15 cellular contexts compared by ENCODE assay signal in the genomic region with DNA sequence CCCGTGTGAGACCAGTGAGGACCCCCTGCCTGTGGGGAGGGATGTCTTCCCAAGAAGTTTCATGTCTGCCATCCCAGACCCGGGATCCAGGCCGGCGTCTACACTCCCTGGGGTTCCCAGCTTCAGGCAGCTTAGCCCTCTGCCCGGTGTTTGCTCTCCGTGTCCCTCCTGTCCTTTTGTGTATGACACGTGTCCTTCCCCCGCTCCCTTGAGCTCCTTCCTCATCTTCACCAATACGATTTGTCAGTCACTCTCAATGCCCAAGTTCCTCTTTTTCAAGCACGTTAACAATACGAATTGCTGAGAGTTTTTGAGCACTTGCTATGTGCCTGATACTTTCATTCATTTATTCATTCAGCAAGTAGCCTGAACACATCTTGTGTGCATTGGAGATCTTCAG.
DNase-seq lines count a peak whose midpoint lies in the region; ATAC-seq, FAIRE-seq and TF ChIP-seq lines count a peak whose summit lies in the region.
"Had no signal": no experiment of that assay in that cellular context is flagged by ENCODE, and none has a peak within 500 bp of the region (broad histone marks: within the 10 kb centered on the region; RNA-seq: fewer than 3 reads in every experiment).

No MANE protein-coding gene starts in this region.

- WGBS in K562 (ENCODE audit: insufficient coverage, low coverage, missing lambda C conversion rate), result 12% methylated on average over 11 of the region's 11 CpGs

- H3K9ac ChIP-seq in BLaER1, result no peak overlapping the region
- peak overlapping the region in 1 of 2 experiments; percentile 84; a peak in 2 of 4 replicates for H3K9ac ChIP-seq in K562 (ENCODE audit: insufficient read depth in 1 of 2, low read depth in 2 of 2, low read length in 2 of 2)
- H3K9ac ChIP-seq in PC-3 (ENCODE audit: low read length), result no peak overlapping the region

- no peaks in the 10 kb centered on the region for H3K9me1 ChIP-seq in K562 (ENCODE audit: control insufficient read depth, insufficient read depth, low read length)

- POLR2A ChIA-PET in K562 (lab: Yijun Ruan, JAX), result interaction anchor here (0.9 to 1.3 kb wide), 3 partner anchors 32 to 204 kb away, joined by 3 read pairs; a partner anchor contains a TSS
- POLR2A ChIA-PET in PC-3 (lab: Charles Lee; ENCODE audit: unreplicated experiment), result no interaction called here

- no TSS peak for BruUV-seq in K562 (replicated peaks; lab: Mats Ljungman, UMichigan)
- no TSS peak for BruUV-seq in PC-3 (replicated peaks; lab: Mats Ljungman, UMichigan)

- H3K4me3 ChIP-seq in BLaER1, result no peak overlapping the region
- H3K4me3 ChIP-seq in K562, result no peak overlapping the region
- H3K4me3 ChIP-seq in PC-3 (ENCODE audit: low read length), result no peak overlapping the region
- H3K4me3 ChIP-seq: GM23338 had no signal

- intact Hi-C loops in K562 (cut with micrococcal nuclease) (no loop called here), PC-3 (cut with micrococcal nuclease) (no loop called here)

- TF ChIP-seq RAD21 in K562 (CRISPR knock-in tag; conservative IDR thresholded peaks at IDR 0.05 in 1 of 2, IDR thresholded peaks at IDR 0.05 in 1 of 2), result no peak

- in situ Hi-C loops in K562 (cut with MboI), result no loop called here

- H3K4me2 ChIP-seq in BLaER1, result peak overlapping the region; percentile 64
- H3K4me2 ChIP-seq in K562 (ENCODE audit: insufficient read depth, low read length), result no peak overlapping the region
- H3K4me2 ChIP-seq in PC-3 (ENCODE audit: low read length), result no peak overlapping the region
- H3K4me2 ChIP-seq: GM23338 had no signal

- no peak for TF ChIP-seq CTCF in K562 (IDR thresholded peaks at IDR 0.05 in 2 of 3, conservative IDR thresholded peaks at IDR 0.05 in 1 of 3; ENCODE audit: insufficient read depth in 2 of 3, low read depth in 1 of 3, low read length in 3 of 3)
- no peak for TF ChIP-seq CTCF in PC-3 (conservative IDR thresholded peaks at IDR 0.05; ENCODE audit: low read depth, low read length)

- H3K79me2 ChIP-seq in K562 (ENCODE audit: control insufficient read depth, insufficient read depth, low read length), result no peaks in the 10 kb centered on the region
- H3K79me2 ChIP-seq in PC-3 (ENCODE audit: low read length), result no peaks in the 10 kb centered on the region

- TF ChIP-seq POLR2A in K562 (conservative IDR thresholded peaks at IDR 0.05), result no peak

- H3K4me1 ChIP-seq in BLaER1 (peaks cover 22% of the 10 kb centered on the region), K562 (replicated peaks in 1 of 2; ENCODE audit: control insufficient read depth in 2 of 2, insufficient read depth in 2 of 2, low read length in 2 of 2) (peaks cover 6 to 28% of the 10 kb centered on the region in 2 experiments; a peak in 4 of 5 replicates), PC-3 (ENCODE audit: insufficient read depth, low read length) (peaks cover 15% of the 10 kb centered on the region; the same call in 1 of the 2 replicates)
- H3K4me1 ChIP-seq: BE2C had no signal

- no peaks in the 10 kb centered on the region for H3K9me2 ChIP-seq in PC-3 (replicated peaks; ENCODE audit: low read length)

- DNase-seq in NAMALWA (ENCODE audit: low spot score) (peak; percentile 37), K562 (ENCODE audit: extremely low read depth in 1 of 4, low spot score in 3 of 4) (no peak), pons (ENCODE audit: low spot score) (peak; percentile 47), PC-3 (no peak)
- no peak for DNase-seq in activated T-cell treated with anti-CD3 and anti-CD28 coated beads, Interleukin-2, amount 50 U/mL, for 48 hours
- no peak for DNase-seq in NK-92 treated with Interleukin-12 subunit alpha and Interleukin-12 subunit beta, amount 100 ng/mL, for 24 hours (lab: John Stamatoyannopoulos, UW)
- DNase-seq: activated CD4-positive, alpha-beta T cell treated with anti-CD3 and anti-CD28 coated beads for 1 hour; activated effector memory CD4-positive, alpha-beta T cell treated with anti-CD3 and anti-CD28 coated beads, Interleukin-2, amount 50 U/mL, for 16 hours; BE2C; cerebellar nuclear complex; NCI-H2081 treated with DMSO at 0.1 percent for 48 hours had no signal

- peak; percentile 64 for FAIRE-seq in K562 (lab: Jason Lieb, UNC)
- FAIRE-seq: kidney had no signal

- CTCF ChIA-PET in K562 (lab: Yijun Ruan, JAX; ENCODE audit: low intra/inter-chr PET ratio), result no interaction called here
- CTCF ChIA-PET in PC-3 (lab: Charles Lee), result no interaction called here

- no peak overlapping the region for H3K27ac ChIP-seq in BLaER1
- H3K27ac ChIP-seq in K562 (ENCODE audit: extremely low read depth, low read depth, low read length), result no peak overlapping the region
- no peak overlapping the region for H3K27ac ChIP-seq in PC-3 (ENCODE audit: low read length)

- H4K20me1 ChIP-seq in BLaER1 (no peaks in the 10 kb centered on the region), K562 (replicated peaks; ENCODE audit: control insufficient read depth, insufficient read depth, low read length) (no peaks in the 10 kb centered on the region), PC-3 (ENCODE audit: low read length) (no peaks in the 10 kb centered on the region)

- ATAC-seq in K562 (no peak; the same call in 2 of the 3 replicates), PC-3 (no peak), GM19467 (IDR thresholded peaks at IDR 0.05; ENCODE audit: unreplicated experiment) (no peak)
- ATAC-seq: GM23338 had no signal

- H3K36me3 ChIP-seq in BLaER1, result no peaks in the 10 kb centered on the region
- no peaks in the 10 kb centered on the region for H3K36me3 ChIP-seq in K562 (ENCODE audit: control insufficient read depth, insufficient read depth, low read length)
- H3K36me3 ChIP-seq in PC-3 (ENCODE audit: low read depth, low read length), result no peaks in the 10 kb centered on the region
- H3K36me3 ChIP-seq: BE2C had no signal

- TF ChIP-seq EP300 in K562 (IDR thresholded peaks at IDR 0.05; ENCODE audit: low read length), result no peak

- H3F3A ChIP-seq in PC-3 (ENCODE audit: low read length, unreplicated experiment), result no peaks in the 10 kb centered on the region

- H3K27me3 ChIP-seq in BLaER1 (0 out of 2 replicates have a peak, but pooled peaks cover 4% of the 10 kb centered on the region), K562 (ENCODE audit: control insufficient read depth in 2 of 2, insufficient read depth in 2 of 2, low read length in 2 of 2) (no peaks in the 10 kb centered on the region), PC-3 (ENCODE audit: low read length) (no peaks in the 10 kb centered on the region)
- H3K27me3 ChIP-seq: BE2C had no signal

- H2AFZ ChIP-seq in K562 (ENCODE audit: low read depth, low read length) (peak overlapping the region; percentile 57), PC-3 (ENCODE audit: low read length) (no peak overlapping the region)
- H2AFZ ChIP-seq: GM23338 had no signal

- no peaks in the 10 kb centered on the region for H3K9me3 ChIP-seq in BLaER1
- no peaks in the 10 kb centered on the region for H3K9me3 ChIP-seq in K562 (replicated peaks; ENCODE audit: control insufficient read depth, insufficient read depth, low read depth, low read length)
- no peaks in the 10 kb centered on the region for H3K9me3 ChIP-seq in PC-3 (ENCODE audit: low read length)
- H3K9me3 ChIP-seq: BE2C had no signal

TF ChIP-seq in K562, 482 proteins besides CTCF, POLR2A, EP300 and RAD21 (continues in another document):
- TF ChIP-seq XRCC5 (IDR thresholded peaks at IDR 0.05; ENCODE audit: low read depth, low read length) (no peak), ZBTB17 (CRISPR knock-in tag; IDR thresholded peaks at IDR 0.05) (no peak), SMC3 (conservative IDR thresholded peaks at IDR 0.05; ENCODE audit: insufficient read depth, low read depth, low read length) (no peak), SRSF7 (optimal IDR thresholded peaks at IDR 0.05; ENCODE audit: low read depth, low read length) (no peak), GABPA (tag; conservative IDR thresholded peaks at IDR 0.05; ENCODE audit: low read depth) (no peak), ZKSCAN3 (CRISPR knock-in tag; IDR thresholded peaks at IDR 0.05) (no peak), ZNF584 (CRISPR knock-in tag; IDR thresholded peaks at IDR 0.05; ENCODE audit: low read depth) (no peak), NELFE (IDR thresholded peaks at IDR 0.05; ENCODE audit: insufficient read depth, insufficient read length) (no peak), DDX20 (tag; IDR thresholded peaks at IDR 0.05; ENCODE audit: low read depth) (no peak)
- TF ChIP-seq, protein P1, sequence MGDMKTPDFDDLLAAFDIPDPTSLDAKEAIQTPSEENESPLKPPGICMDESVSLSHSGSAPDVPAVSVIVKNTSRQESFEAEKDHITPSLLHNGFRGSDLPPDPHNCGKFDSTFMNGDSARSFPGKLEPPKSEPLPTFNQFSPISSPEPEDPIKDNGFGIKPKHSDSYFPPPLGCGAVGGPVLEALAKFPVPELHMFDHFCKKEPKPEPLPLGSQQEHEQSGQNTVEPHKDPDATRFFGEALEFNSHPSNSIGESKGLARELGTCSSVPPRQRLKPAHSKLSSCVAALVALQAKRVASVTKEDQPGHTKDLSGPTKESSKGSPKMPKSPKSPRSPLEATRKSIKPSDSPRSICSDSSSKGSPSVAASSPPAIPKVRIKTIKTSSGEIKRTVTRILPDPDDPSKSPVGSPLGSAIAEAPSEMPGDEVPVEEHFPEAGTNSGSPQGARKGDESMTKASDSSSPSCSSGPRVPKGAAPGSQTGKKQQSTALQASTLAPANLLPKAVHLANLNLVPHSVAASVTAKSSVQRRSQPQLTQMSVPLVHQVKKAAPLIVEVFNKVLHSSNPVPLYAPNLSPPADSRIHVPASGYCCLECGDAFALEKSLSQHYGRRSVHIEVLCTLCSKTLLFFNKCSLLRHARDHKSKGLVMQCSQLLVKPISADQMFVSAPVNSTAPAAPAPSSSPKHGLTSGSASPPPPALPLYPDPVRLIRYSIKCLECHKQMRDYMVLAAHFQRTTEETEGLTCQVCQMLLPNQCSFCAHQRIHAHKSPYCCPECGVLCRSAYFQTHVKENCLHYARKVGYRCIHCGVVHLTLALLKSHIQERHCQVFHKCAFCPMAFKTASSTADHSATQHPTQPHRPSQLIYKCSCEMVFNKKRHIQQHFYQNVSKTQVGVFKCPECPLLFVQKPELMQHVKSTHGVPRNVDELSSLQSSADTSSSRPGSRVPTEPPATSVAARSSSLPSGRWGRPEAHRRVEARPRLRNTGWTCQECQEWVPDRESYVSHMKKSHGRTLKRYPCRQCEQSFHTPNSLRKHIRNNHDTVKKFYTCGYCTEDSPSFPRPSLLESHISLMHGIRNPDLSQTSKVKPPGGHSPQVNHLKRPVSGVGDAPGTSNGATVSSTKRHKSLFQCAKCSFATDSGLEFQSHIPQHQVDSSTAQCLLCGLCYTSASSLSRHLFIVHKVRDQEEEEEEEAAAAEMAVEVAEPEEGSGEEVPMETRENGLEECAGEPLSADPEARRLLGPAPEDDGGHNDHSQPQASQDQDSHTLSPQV (IDR thresholded peaks at IDR 0.05), result no peak; the same call in 1 of the 2 replicates
- TF ChIP-seq, protein P2, sequence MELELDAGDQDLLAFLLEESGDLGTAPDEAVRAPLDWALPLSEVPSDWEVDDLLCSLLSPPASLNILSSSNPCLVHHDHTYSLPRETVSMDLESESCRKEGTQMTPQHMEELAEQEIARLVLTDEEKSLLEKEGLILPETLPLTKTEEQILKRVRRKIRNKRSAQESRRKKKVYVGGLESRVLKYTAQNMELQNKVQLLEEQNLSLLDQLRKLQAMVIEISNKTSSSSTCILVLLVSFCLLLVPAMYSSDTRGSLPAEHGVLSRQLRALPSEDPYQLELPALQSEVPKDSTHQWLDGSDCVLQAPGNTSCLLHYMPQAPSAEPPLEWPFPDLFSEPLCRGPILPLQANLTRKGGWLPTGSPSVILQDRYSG (tag; conservative IDR thresholded peaks at IDR 0.05; ENCODE audit: low read depth), result no peak

Comparison
In these comparisons a context has a peak if more than half of its experiments do, and no peak if none do; other contexts are left out.
1. DNase-seq: peak in NAMALWA (single experiment) and pons (single experiment); none in K562 (0 of 4), PC-3 (single experiment), activated T-cell treated with anti-CD3 and anti-CD28 coated beads, Interleukin-2, amount 50 U/mL, for 48 hours (0 of 2) and NK-92 treated with Interleukin-12 subunit alpha and Interleukin-12 subunit beta, amount 100 ng/mL, for 24 hours (single experiment).